17 cellular contexts compared by ENCODE assay signal in the genomic region with DNA sequence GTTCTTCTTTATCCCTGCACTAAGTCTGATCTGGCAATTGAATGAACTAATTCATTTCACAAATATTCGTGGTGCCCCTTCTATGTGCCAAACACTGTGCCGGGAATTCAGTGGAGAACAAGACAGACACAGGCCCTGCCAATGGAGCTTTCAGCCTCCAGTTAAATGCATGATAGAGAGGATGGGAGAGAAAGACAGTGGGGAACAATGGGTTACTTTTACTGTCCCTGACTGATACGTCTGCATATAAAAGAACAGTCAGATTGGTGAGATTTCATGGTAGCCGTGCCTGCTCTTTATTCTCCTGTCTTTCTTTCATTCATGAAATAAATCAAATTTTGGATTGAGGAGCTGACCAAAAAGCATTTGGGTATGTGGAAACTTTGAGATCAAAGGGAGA.
DNase-seq lines count a peak whose midpoint lies in the region; ATAC-seq and TF ChIP-seq lines count a peak whose summit lies in the region.
"Had no signal": no experiment of that assay in that cellular context is flagged by ENCODE, and none has a peak within 500 bp of the region (broad histone marks: within the 10 kb centered on the region; RNA-seq: fewer than 3 reads in every experiment).

No MANE protein-coding gene starts in this region.

- no peak overlapping the region for H3K4me2 ChIP-seq in GM23338
- H3K4me2 ChIP-seq in neural progenitor cell = no peak overlapping the region
- H3K4me2 ChIP-seq: A549; BLaER1 treated with 17β-estradiol and CSF1 and Interleukin-3, amounts not matched to agents 10 nM and 100 nM had no signal

- H3K4me1 ChIP-seq in GM23338 (ENCODE audit: insufficient read depth) (peaks cover 8% of the 10 kb centered on the region), neural progenitor cell (no peaks in the 10 kb centered on the region)
- H3K4me1 ChIP-seq: A549, BE2C, HAP-1 had no signal

- ATAC-seq in GM23338 = peak; percentile 90
- ATAC-seq in HG02678 (IDR thresholded peaks at IDR 0.05; ENCODE audit: unreplicated experiment) = no peak
- ATAC-seq in HG02610 (IDR thresholded peaks at IDR 0.05; ENCODE audit: unreplicated experiment) = no peak

- H3K4me3 Mint-ChIP-seq in GM23338 (no peak overlapping the region), neural progenitor cell (no peak overlapping the region)
- H3K4me3 Mint-ChIP-seq: CD14-positive monocyte; CD4-positive, alpha-beta memory T cell; HFFc6 had no signal

- H3K9me3 ChIP-seq in neural progenitor cell (ENCODE audit: low read depth) = no peaks in the 10 kb centered on the region
- H3K9me3 ChIP-seq: A549; BE2C; BLaER1 treated with 17β-estradiol and CSF1 and Interleukin-3, amounts not matched to agents 10 nM and 100 nM; HAP-1 had no signal

- H3K27me3 ChIP-seq in GM23338 (ENCODE audit: insufficient read depth) (no peaks in the 10 kb centered on the region), neural progenitor cell (no peaks in the 10 kb centered on the region)
- H3K27me3 ChIP-seq: BE2C; BLaER1 treated with 17β-estradiol and CSF1 and Interleukin-3, amounts not matched to agents 10 nM and 100 nM had no signal

- no peaks in the 10 kb centered on the region for H3K9me2 ChIP-seq in GM23338 (ENCODE audit: insufficient read depth)

- H3K27me3 Mint-ChIP-seq in GM23338 (ENCODE audit: insufficient read depth, low read depth, poor library complexity) (peaks cover 1% of the 10 kb centered on the region), neural progenitor cell (ENCODE audit: insufficient read depth, low read depth) (no peaks in the 10 kb centered on the region)
- H3K27me3 Mint-ChIP-seq: CD4-positive, alpha-beta memory T cell had no signal

- TF ChIP-seq CTCF in GM23338 (conservative IDR thresholded peaks at IDR 0.05; ENCODE audit: low read depth in 2 of 2) (no peak), neural progenitor cell (IDR thresholded peaks at IDR 0.05) (no peak)

- H3K79me2 ChIP-seq in GM23338 (replicated peaks; ENCODE audit: insufficient read depth) (no peaks in the 10 kb centered on the region), neural progenitor cell (ENCODE audit: low read depth) (no peaks in the 10 kb centered on the region)

- no peak overlapping the region for H2AFZ ChIP-seq in GM23338
- peak overlapping the region; percentile 53 for H2AFZ ChIP-seq in neural progenitor cell (replicated peaks)

- H3K27ac Mint-ChIP-seq in GM23338 = no peak overlapping the region; the same call in 1 of the 2 replicates
- no peak overlapping the region for H3K27ac Mint-ChIP-seq in neural progenitor cell
- H3K27ac Mint-ChIP-seq: CD14-positive monocyte; CD4-positive, alpha-beta memory T cell; HFFc6 had no signal

- H3K36me3 ChIP-seq in GM23338 (ENCODE audit: insufficient read depth) (no peaks in the 10 kb centered on the region), neural progenitor cell (no peaks in the 10 kb centered on the region)
- H3K36me3 ChIP-seq: BE2C; BLaER1 treated with 17β-estradiol and CSF1 and Interleukin-3, amounts not matched to agents 10 nM and 100 nM; HAP-1 had no signal

- H4K20me1 ChIP-seq in GM23338 (replicated peaks; ENCODE audit: insufficient read depth) (no peaks in the 10 kb centered on the region), neural progenitor cell (ENCODE audit: low read depth) (no peaks in the 10 kb centered on the region)
- H4K20me1 ChIP-seq: BLaER1 treated with 17β-estradiol and CSF1 and Interleukin-3, amounts not matched to agents 10 nM and 100 nM had no signal

- no peak overlapping the region for H3K4me3 ChIP-seq in GM23338
- no peak overlapping the region for H3K4me3 ChIP-seq in neural progenitor cell
- H3K4me3 ChIP-seq: A549; BLaER1 treated with 17β-estradiol and CSF1 and Interleukin-3, amounts not matched to agents 10 nM and 100 nM; HAP-1 had no signal

- H3K9me3 Mint-ChIP-seq in GM23338 = no peaks in the 10 kb centered on the region
- no peaks in the 10 kb centered on the region for H3K9me3 Mint-ChIP-seq in neural progenitor cell
- H3K9me3 Mint-ChIP-seq: HFFc6 had no signal

- DNase-seq in GM23338 (ENCODE audit: low spot score) = peak; percentile 19
- DNase-seq in SK-MEL-5 (ENCODE audit: low read depth, low spot score) = peak; percentile 36
- no peak for DNase-seq in neural progenitor cell (ENCODE audit: low spot score)
- no peak for DNase-seq in T-helper 9 cell
- DNase-seq: 8988T; BE2C; Calu3; CD4-positive, alpha-beta memory T cell; COR-L47; DND-41 had no signal

- no peak overlapping the region for H3K9ac ChIP-seq in neural progenitor cell
- H3K9ac ChIP-seq: BLaER1 treated with 17β-estradiol and CSF1 and Interleukin-3, amounts not matched to agents 10 nM and 100 nM had no signal

- H3K36me3 Mint-ChIP-seq in GM23338 (ENCODE audit: low read depth) = no peaks in the 10 kb centered on the region
- no peaks in the 10 kb centered on the region for H3K36me3 Mint-ChIP-seq in neural progenitor cell
- H3K36me3 Mint-ChIP-seq: CD14-positive monocyte; CD4-positive, alpha-beta memory T cell had no signal

- H3F3A ChIP-seq in GM23338 (replicated peaks; ENCODE audit: low read depth) (no peaks in the 10 kb centered on the region), neural progenitor cell (ENCODE audit: low read depth) (no peaks in the 10 kb centered on the region)

- H3K27ac ChIP-seq in GM23338 (ENCODE audit: low read depth) = no peak overlapping the region
- H3K27ac ChIP-seq in neural progenitor cell = no peak overlapping the region
- H3K27ac ChIP-seq: A549; BLaER1 treated with 17β-estradiol and CSF1 and Interleukin-3, amounts not matched to agents 10 nM and 100 nM had no signal

- in situ Hi-C loops in SK-MEL-5 (cut with HindIII; ENCODE audit: low pct_unique_long_range_greater_than_20kb, low sequenced_read_pairs) = no loop called here

- H3K4me1 Mint-ChIP-seq in GM23338 (peaks cover 8% of the 10 kb centered on the region; the same call in 2 of the 3 replicates), neural progenitor cell (no peaks in the 10 kb centered on the region)
- H3K4me1 Mint-ChIP-seq: CD14-positive monocyte had no signal

TF ChIP-seq in GM23338, 12 proteins besides CTCF, POLR2A, EP300 and RAD21 (continues in another document):
- TF ChIP-seq POLR2AphosphoS5 (IDR thresholded peaks at IDR 0.05; ENCODE audit: low read depth) (no peak), ZNF114 (CRISPR knock-in tag; IDR thresholded peaks at IDR 0.05) (no peak), ZNF331 (CRISPR knock-in tag; IDR thresholded peaks at IDR 0.05; ENCODE audit: low read depth) (no peak), EZH2 (IDR thresholded peaks at IDR 0.05; ENCODE audit: low read depth, unreplicated experiment) (no peak), CREB1 (CRISPR knock-in tag; IDR thresholded peaks at IDR 0.05; ENCODE audit: low read depth) (no peak), EZH2phosphoT487 (IDR thresholded peaks at IDR 0.05; ENCODE audit: unreplicated experiment) (no peak)
- TF ChIP-seq, protein P1, sequence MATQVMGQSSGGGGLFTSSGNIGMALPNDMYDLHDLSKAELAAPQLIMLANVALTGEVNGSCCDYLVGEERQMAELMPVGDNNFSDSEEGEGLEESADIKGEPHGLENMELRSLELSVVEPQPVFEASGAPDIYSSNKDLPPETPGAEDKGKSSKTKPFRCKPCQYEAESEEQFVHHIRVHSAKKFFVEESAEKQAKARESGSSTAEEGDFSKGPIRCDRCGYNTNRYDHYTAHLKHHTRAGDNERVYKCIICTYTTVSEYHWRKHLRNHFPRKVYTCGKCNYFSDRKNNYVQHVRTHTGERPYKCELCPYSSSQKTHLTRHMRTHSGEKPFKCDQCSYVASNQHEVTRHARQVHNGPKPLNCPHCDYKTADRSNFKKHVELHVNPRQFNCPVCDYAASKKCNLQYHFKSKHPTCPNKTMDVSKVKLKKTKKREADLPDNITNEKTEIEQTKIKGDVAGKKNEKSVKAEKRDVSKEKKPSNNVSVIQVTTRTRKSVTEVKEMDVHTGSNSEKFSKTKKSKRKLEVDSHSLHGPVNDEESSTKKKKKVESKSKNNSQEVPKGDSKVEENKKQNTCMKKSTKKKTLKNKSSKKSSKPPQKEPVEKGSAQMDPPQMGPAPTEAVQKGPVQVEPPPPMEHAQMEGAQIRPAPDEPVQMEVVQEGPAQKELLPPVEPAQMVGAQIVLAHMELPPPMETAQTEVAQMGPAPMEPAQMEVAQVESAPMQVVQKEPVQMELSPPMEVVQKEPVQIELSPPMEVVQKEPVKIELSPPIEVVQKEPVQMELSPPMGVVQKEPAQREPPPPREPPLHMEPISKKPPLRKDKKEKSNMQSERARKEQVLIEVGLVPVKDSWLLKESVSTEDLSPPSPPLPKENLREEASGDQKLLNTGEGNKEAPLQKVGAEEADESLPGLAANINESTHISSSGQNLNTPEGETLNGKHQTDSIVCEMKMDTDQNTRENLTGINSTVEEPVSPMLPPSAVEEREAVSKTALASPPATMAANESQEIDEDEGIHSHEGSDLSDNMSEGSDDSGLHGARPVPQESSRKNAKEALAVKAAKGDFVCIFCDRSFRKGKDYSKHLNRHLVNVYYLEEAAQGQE (IDR thresholded peaks at IDR 0.05; ENCODE audit: unreplicated experiment) = no peak

Comparison
In these comparisons a context has a peak if more than half of its experiments do, and no peak if none do; other contexts are left out.
1. DNase-seq: peak in GM23338 (single experiment) and SK-MEL-5 (single experiment); none in neural progenitor cell (single experiment) and T-helper 9 cell (single experiment).